18 cellular contexts compared by ENCODE assay signal in genomic region chr11:12815931-12816494, GRCh38.
A peak's percentile ranks its signal among the peaks of the same experiment; 100 is the strongest.
DNase-seq lines count a peak whose midpoint lies in the region; ATAC-seq and TF ChIP-seq lines count a peak whose summit lies in the region.
"Had no signal": no experiment of that assay in that cellular context is flagged by ENCODE, and none has a peak within 500 bp of the region (broad histone marks: within the 10 kb centered on the region; RNA-seq: fewer than 3 reads in every experiment).

No MANE protein-coding gene starts in this region.

- H2AFZ ChIP-seq in parathyroid adenoma = no peak overlapping the region

- H3K79me2 ChIP-seq in parathyroid adenoma = no peaks in the 10 kb centered on the region

- DNase-seq in cardiac muscle cell (ENCODE audit: low read depth in 1 of 2, low spot score in 1 of 2) (no peak), cardiac septum (ENCODE audit: low spot score) (no peak), left ventricle myocardium superior (no peak), vagina (ENCODE audit: extremely low spot score in 2 of 2) (no peak), mucosa of descending colon (no peak)
- DNase-seq: activated CD4-positive, CD25-positive, alpha-beta regulatory T cell; CD4-positive, CD25-positive, alpha-beta regulatory T cell; DMS79 treated with DMSO at 0.1 percent for 48 hours; endodermal cell; foreskin keratinocyte; Karpas-422; NCI-H1436 treated with DMSO at 0.1 percent for 48 hours; NCI-H345 had no signal

- no peaks in the 10 kb centered on the region for H3K36me3 ChIP-seq in cardiac muscle cell
- H3K36me3 ChIP-seq in parathyroid adenoma (ENCODE audit: control insufficient read depth, insufficient read depth, low read length) = no peaks in the 10 kb centered on the region
- no peaks in the 10 kb centered on the region for H3K36me3 ChIP-seq in vagina
- H3K36me3 ChIP-seq in mucosa of descending colon (ENCODE audit: low read depth) = no peaks in the 10 kb centered on the region

- TF ChIP-seq CTCF in cardiac muscle cell (IDR thresholded peaks at IDR 0.05; ENCODE audit: low read depth, low read length) (no peak), parathyroid adenoma (IDR thresholded peaks at IDR 0.05) (no peak), vagina (IDR thresholded peaks at IDR 0.05) (no peak), mucosa of descending colon (IDR thresholded peaks at IDR 0.05) (no peak)

- intact Hi-C loops in cardiac septum (cut with DNase I) (loop anchor here (10.0 kb wide), 1 partner anchor 211 kb away; no protein-coding TSS in a partner anchor), left ventricle myocardium superior (cut with micrococcal nuclease) (no loop called here), vagina (cut with DNase I) (loop anchor here (10.0 kb wide), 1 partner anchor 141 kb away; the partner anchor contains the start of gene TEAD1), mucosa of descending colon (cut with DNase I, micrococcal nuclease) (no loop called here)

- no peak for TF ChIP-seq POLR2A in vagina (IDR thresholded peaks at IDR 0.05)

- H3K4me3 ChIP-seq in cardiac muscle cell (no peak overlapping the region), parathyroid adenoma (ENCODE audit: low read depth, low read length) (no peak overlapping the region), vagina (no peak overlapping the region), mucosa of descending colon (no peak overlapping the region)
- H3K4me3 ChIP-seq: A549, skin epidermis had no signal

- peak overlapping the region; percentile 63 for H3K27ac ChIP-seq in cardiac muscle cell
- H3K27ac ChIP-seq in parathyroid adenoma = peak overlapping the region; percentile 62
- H3K27ac ChIP-seq in vagina = peak overlapping the region; percentile 80

- H3K9ac ChIP-seq in parathyroid adenoma = no peak overlapping the region

- ATAC-seq in left ventricle myocardium superior = peak; percentile 33
- no peak for ATAC-seq in mucosa of descending colon
- ATAC-seq in HG03457 (IDR thresholded peaks at IDR 0.05; ENCODE audit: unreplicated experiment) = no peak
- no peak for ATAC-seq in HG02610 (IDR thresholded peaks at IDR 0.05; ENCODE audit: unreplicated experiment)
- ATAC-seq: A549, foreskin keratinocyte had no signal

- H3K27me3 ChIP-seq in cardiac muscle cell = no peaks in the 10 kb centered on the region
- H3K27me3 ChIP-seq in parathyroid adenoma (ENCODE audit: control insufficient read depth, insufficient read depth, low read length) = no peaks in the 10 kb centered on the region
- H3K27me3 ChIP-seq in vagina = no peaks in the 10 kb centered on the region
- H3K27me3 ChIP-seq: foreskin keratinocyte had no signal

- H3K9me3 ChIP-seq in cardiac muscle cell (ENCODE audit: low read depth) (no peaks in the 10 kb centered on the region), parathyroid adenoma (ENCODE audit: control insufficient read depth, low read length) (no peaks in the 10 kb centered on the region), vagina (no peaks in the 10 kb centered on the region), mucosa of descending colon (no peaks in the 10 kb centered on the region)
- H3K9me3 ChIP-seq: A549 had no signal

- H3K4me1 ChIP-seq in cardiac muscle cell (ENCODE audit: low read depth) = peaks cover 39% of the 10 kb centered on the region
- peaks cover 16% of the 10 kb centered on the region for H3K4me1 ChIP-seq in parathyroid adenoma
- peaks cover 44% of the 10 kb centered on the region for H3K4me1 ChIP-seq in vagina
- no peaks in the 10 kb centered on the region for H3K4me1 ChIP-seq in mucosa of descending colon (ENCODE audit: low read depth)

- no peak overlapping the region for H3K4me2 ChIP-seq in parathyroid adenoma (ENCODE audit: low read length)
- H3K4me2 ChIP-seq: A549 had no signal

Comparison
In these comparisons a context has a peak if more than half of its experiments do, and no peak if none do; other contexts are left out.
1. intact Hi-C loops: an anchor here in cardiac septum (10.0 kb wide) and vagina (10.0 kb wide); none called in left ventricle myocardium superior and mucosa of descending colon.